In genomic region chr20:44370639-44371218, GRCh38 we compare ENCODE assay signal across 1 cellular context.
TF ChIP-seq lines count a peak whose summit lies in the region.

No MANE protein-coding gene starts in this region.

TF ChIP-seq in HepG2, 621 proteins besides CTCF, POLR2A, EP300 and RAD21 (continued from another document and continues in another):
- TF ChIP-seq, protein P1, sequence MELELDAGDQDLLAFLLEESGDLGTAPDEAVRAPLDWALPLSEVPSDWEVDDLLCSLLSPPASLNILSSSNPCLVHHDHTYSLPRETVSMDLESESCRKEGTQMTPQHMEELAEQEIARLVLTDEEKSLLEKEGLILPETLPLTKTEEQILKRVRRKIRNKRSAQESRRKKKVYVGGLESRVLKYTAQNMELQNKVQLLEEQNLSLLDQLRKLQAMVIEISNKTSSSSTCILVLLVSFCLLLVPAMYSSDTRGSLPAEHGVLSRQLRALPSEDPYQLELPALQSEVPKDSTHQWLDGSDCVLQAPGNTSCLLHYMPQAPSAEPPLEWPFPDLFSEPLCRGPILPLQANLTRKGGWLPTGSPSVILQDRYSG (CRISPR knock-in tag; IDR thresholded peaks at IDR 0.05) = no peak
- peak; percentile 84; the same call in 1 of the 2 replicates for TF ChIP-seq RFXANK (CRISPR knock-in tag; IDR thresholded peaks at IDR 0.05)
- 0 out of 2 replicates have a peak, but pooled peaks have one; percentile 56 for TF ChIP-seq ZNF33B (CRISPR knock-in tag; IDR thresholded peaks at IDR 0.05)
- TF ChIP-seq ZNF317 (CRISPR knock-in tag; IDR thresholded peaks at IDR 0.05) = 0 out of 2 replicates have a peak, but pooled peaks have one; percentile 54
- TF ChIP-seq MEIS1 (CRISPR knock-in tag; IDR thresholded peaks at IDR 0.05; ENCODE audit: borderline replicate concordance) = no peak
- peak; percentile 99 for TF ChIP-seq SKIL (CRISPR knock-in tag; IDR thresholded peaks at IDR 0.05; ENCODE audit: borderline replicate concordance)
- TF ChIP-seq, protein P2, sequence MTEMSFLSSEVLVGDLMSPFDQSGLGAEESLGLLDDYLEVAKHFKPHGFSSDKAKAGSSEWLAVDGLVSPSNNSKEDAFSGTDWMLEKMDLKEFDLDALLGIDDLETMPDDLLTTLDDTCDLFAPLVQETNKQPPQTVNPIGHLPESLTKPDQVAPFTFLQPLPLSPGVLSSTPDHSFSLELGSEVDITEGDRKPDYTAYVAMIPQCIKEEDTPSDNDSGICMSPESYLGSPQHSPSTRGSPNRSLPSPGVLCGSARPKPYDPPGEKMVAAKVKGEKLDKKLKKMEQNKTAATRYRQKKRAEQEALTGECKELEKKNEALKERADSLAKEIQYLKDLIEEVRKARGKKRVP (CRISPR knock-in tag; IDR thresholded peaks at IDR 0.05) = peak in 1 of 2 experiments; percentile 74; a peak in 1 of 4 replicates
- TF ChIP-seq SETDB1 (CRISPR knock-in tag; IDR thresholded peaks at IDR 0.05; ENCODE audit: borderline replicate concordance) = no peak
- TF ChIP-seq ARID2 (CRISPR knock-in tag; IDR thresholded peaks at IDR 0.05; ENCODE audit: borderline replicate concordance) = peak; percentile 78; the same call in 1 of the 2 replicates
- no peak for TF ChIP-seq TCF12 (IDR thresholded peaks at IDR 0.05)
- TF ChIP-seq TCF12 (CRISPR knock-in tag; IDR thresholded peaks at IDR 0.05) = no peak
- TF ChIP-seq ZNF224 (CRISPR knock-in tag; IDR thresholded peaks at IDR 0.05) = peak; percentile 11; the same call in 1 of the 2 replicates
- no peak for TF ChIP-seq ZNF24 (IDR thresholded peaks at IDR 0.05)
- no peak for TF ChIP-seq FOXM1 (CRISPR knock-in tag; IDR thresholded peaks at IDR 0.05)
- no peak for TF ChIP-seq MAZ (IDR thresholded peaks at IDR 0.05; ENCODE audit: borderline replicate concordance, low read depth, low read length)
- TF ChIP-seq MAZ (CRISPR knock-in tag; IDR thresholded peaks at IDR 0.05; ENCODE audit: low read depth) = 0 out of 2 replicates have a peak, but pooled peaks have one; percentile 57
- no peak for TF ChIP-seq SYNCRIP (IDR thresholded peaks at IDR 0.05; ENCODE audit: insufficient read depth, low read depth, low read length)
- TF ChIP-seq MNT (IDR thresholded peaks at IDR 0.05) = no peak; the same call in 1 of the 2 replicates
- TF ChIP-seq ZNF629 (CRISPR knock-in tag; conservative IDR thresholded peaks at IDR 0.05) = peak; percentile 91
- TF ChIP-seq ZNF263 (CRISPR knock-in tag; IDR thresholded peaks at IDR 0.05) = peak; percentile 83
- peak; percentile 95 for TF ChIP-seq ZNF3 (CRISPR knock-in tag; IDR thresholded peaks at IDR 0.05)
- TF ChIP-seq ZBTB37 (CRISPR knock-in tag; IDR thresholded peaks at IDR 0.05) = peak; percentile 92
- TF ChIP-seq, protein P3, sequence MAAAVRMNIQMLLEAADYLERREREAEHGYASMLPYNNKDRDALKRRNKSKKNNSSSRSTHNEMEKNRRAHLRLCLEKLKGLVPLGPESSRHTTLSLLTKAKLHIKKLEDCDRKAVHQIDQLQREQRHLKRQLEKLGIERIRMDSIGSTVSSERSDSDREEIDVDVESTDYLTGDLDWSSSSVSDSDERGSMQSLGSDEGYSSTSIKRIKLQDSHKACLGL (CRISPR knock-in tag; IDR thresholded peaks at IDR 0.05) = no peak
- peak; percentile 39; the same call in 1 of the 2 replicates for TF ChIP-seq HES4 (CRISPR knock-in tag; IDR thresholded peaks at IDR 0.05; ENCODE audit: borderline replicate concordance)
- TF ChIP-seq, protein P4, sequence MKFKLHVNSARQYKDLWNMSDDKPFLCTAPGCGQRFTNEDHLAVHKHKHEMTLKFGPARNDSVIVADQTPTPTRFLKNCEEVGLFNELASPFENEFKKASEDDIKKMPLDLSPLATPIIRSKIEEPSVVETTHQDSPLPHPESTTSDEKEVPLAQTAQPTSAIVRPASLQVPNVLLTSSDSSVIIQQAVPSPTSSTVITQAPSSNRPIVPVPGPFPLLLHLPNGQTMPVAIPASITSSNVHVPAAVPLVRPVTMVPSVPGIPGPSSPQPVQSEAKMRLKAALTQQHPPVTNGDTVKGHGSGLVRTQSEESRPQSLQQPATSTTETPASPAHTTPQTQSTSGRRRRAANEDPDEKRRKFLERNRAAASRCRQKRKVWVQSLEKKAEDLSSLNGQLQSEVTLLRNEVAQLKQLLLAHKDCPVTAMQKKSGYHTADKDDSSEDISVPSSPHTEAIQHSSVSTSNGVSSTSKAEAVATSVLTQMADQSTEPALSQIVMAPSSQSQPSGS (CRISPR knock-in tag; IDR thresholded peaks at IDR 0.05) = peak; percentile 82; the same call in 1 of the 2 replicates
- TF ChIP-seq SALL1 (CRISPR knock-in tag; IDR thresholded peaks at IDR 0.05) = peak; percentile 87
- TF ChIP-seq ZNF772 (CRISPR knock-in tag; IDR thresholded peaks at IDR 0.05) = peak; percentile 85
- peak; percentile 72 for TF ChIP-seq CEBPG (CRISPR knock-in tag; IDR thresholded peaks at IDR 0.05)
- TF ChIP-seq EEA1 (CRISPR knock-in tag; IDR thresholded peaks at IDR 0.05; ENCODE audit: borderline replicate concordance) = no peak; the same call in 1 of the 2 replicates
- no peak for TF ChIP-seq GZF1 (CRISPR knock-in tag; IDR thresholded peaks at IDR 0.05)
- 0 out of 2 replicates have a peak, but pooled peaks have one; percentile 24 for TF ChIP-seq ZNF547 (CRISPR knock-in tag; IDR thresholded peaks at IDR 0.05)
- TF ChIP-seq ZBTB7B (CRISPR knock-in tag; IDR thresholded peaks at IDR 0.05) = peak; percentile 83; the same call in 1 of the 2 replicates
- TF ChIP-seq GATAD1 (CRISPR knock-in tag; IDR thresholded peaks at IDR 0.05) = peak; percentile 76
- TF ChIP-seq REL (CRISPR knock-in tag; conservative IDR thresholded peaks at IDR 0.05) = no peak
- TF ChIP-seq SMAD9 (CRISPR knock-in tag; IDR thresholded peaks at IDR 0.05) = no peak
- TF ChIP-seq ZC3H4 (CRISPR knock-in tag; IDR thresholded peaks at IDR 0.05; ENCODE audit: borderline replicate concordance) = no peak
- TF ChIP-seq YEATS2 (CRISPR knock-in tag; IDR thresholded peaks at IDR 0.05; ENCODE audit: borderline replicate concordance) = peak; percentile 75; the same call in 1 of the 2 replicates
- peak; percentile 63; the same call in 1 of the 2 replicates for TF ChIP-seq HMG20B (CRISPR knock-in tag; conservative IDR thresholded peaks at IDR 0.05)
- TF ChIP-seq, protein P5, sequence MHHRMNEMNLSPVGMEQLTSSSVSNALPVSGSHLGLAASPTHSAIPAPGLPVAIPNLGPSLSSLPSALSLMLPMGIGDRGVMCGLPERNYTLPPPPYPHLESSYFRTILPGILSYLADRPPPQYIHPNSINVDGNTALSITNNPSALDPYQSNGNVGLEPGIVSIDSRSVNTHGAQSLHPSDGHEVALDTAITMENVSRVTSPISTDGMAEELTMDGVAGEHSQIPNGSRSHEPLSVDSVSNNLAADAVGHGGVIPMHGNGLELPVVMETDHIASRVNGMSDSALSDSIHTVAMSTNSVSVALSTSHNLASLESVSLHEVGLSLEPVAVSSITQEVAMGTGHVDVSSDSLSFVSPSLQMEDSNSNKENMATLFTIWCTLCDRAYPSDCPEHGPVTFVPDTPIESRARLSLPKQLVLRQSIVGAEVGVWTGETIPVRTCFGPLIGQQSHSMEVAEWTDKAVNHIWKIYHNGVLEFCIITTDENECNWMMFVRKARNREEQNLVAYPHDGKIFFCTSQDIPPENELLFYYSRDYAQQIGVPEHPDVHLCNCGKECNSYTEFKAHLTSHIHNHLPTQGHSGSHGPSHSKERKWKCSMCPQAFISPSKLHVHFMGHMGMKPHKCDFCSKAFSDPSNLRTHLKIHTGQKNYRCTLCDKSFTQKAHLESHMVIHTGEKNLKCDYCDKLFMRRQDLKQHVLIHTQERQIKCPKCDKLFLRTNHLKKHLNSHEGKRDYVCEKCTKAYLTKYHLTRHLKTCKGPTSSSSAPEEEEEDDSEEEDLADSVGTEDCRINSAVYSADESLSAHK (CRISPR knock-in tag; IDR thresholded peaks at IDR 0.05; ENCODE audit: borderline replicate concordance) = no peak
- TF ChIP-seq E2F5 (CRISPR knock-in tag; conservative IDR thresholded peaks at IDR 0.05) = no peak
- no peak for TF ChIP-seq ZNF678 (CRISPR knock-in tag; IDR thresholded peaks at IDR 0.05)
- TF ChIP-seq KMT2B (CRISPR knock-in tag; IDR thresholded peaks at IDR 0.05) = peak; percentile 88
- peak; percentile 98 for TF ChIP-seq ZBTB42 (CRISPR knock-in tag; IDR thresholded peaks at IDR 0.05)
- TF ChIP-seq ZFX (CRISPR knock-in tag; IDR thresholded peaks at IDR 0.05; ENCODE audit: low read depth) = peak; percentile 98
- TF ChIP-seq, protein P6, sequence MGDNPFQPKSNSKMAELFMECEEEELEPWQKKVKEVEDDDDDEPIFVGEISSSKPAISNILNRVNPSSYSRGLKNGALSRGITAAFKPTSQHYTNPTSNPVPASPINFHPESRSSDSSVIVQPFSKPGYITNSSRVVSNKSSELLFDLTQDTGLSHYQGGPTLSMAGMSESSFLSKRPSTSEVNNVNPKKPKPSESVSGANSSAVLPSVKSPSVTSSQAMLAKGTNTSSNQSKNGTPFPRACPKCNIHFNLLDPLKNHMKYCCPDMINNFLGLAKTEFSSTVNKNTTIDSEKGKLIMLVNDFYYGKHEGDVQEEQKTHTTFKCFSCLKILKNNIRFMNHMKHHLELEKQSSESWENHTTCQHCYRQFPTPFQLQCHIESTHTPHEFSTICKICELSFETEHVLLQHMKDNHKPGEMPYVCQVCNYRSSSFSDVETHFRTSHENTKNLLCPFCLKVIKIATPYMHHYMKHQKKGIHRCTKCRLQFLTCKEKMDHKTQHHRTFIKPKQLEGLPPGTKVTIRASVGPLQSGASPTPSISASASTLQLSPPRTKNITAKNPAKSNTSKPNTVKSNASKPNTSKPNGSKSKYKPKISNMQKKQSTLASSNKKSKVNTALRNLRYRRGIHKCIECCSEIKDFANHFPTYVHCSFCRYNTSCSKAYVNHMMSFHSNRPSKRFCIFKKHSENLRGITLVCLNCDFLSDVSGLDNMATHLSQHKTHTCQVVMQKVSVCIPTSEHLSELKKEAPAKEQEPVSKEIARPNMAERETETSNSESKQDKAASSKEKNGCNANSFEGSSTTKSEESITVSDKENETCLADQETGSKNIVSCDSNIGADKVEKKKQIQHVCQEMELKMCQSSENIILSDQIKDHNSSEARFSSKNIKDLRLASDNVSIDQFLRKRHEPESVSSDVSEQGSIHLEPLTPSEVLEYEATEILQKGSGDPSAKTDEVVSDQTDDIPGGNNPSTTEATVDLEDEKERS (CRISPR knock-in tag; IDR thresholded peaks at IDR 0.05) = 0 out of 2 replicates have a peak, but pooled peaks have one; percentile 71
- TF ChIP-seq ZNF556 (CRISPR knock-in tag; IDR thresholded peaks at IDR 0.05; ENCODE audit: borderline replicate concordance) = peak; percentile 63; the same call in 1 of the 2 replicates
- peak; percentile 93 for TF ChIP-seq ZNF605 (CRISPR knock-in tag; IDR thresholded peaks at IDR 0.05)
- peak; percentile 67; the same call in 1 of the 3 replicates for TF ChIP-seq MXI1 (IDR thresholded peaks at IDR 0.05; ENCODE audit: borderline replicate concordance, low read depth, low read length)
- TF ChIP-seq TBL1XR1 (IDR thresholded peaks at IDR 0.05; ENCODE audit: borderline replicate concordance, low read length, partially characterized antibody) = peak; percentile 86
- no peak for TF ChIP-seq ZNF10 (CRISPR knock-in tag; IDR thresholded peaks at IDR 0.05; ENCODE audit: borderline replicate concordance, low read depth)
- TF ChIP-seq CREB1 (IDR thresholded peaks at IDR 0.05) = no peak
- no peak for TF ChIP-seq CREB1 (CRISPR knock-in tag; IDR thresholded peaks at IDR 0.05)
- TF ChIP-seq ZNF615 (CRISPR knock-in tag; IDR thresholded peaks at IDR 0.05; ENCODE audit: borderline replicate concordance) = no peak
- peak; percentile 75; the same call in 1 of the 2 replicates for TF ChIP-seq ZNF543 (CRISPR knock-in tag; IDR thresholded peaks at IDR 0.05)
- 0 out of 2 replicates have a peak, but pooled peaks have one; percentile 55 for TF ChIP-seq ZKSCAN5 (CRISPR knock-in tag; IDR thresholded peaks at IDR 0.05)
- peak; percentile 99 for TF ChIP-seq TARDBP (CRISPR knock-in tag; IDR thresholded peaks at IDR 0.05)
- TF ChIP-seq ZSCAN22 (CRISPR knock-in tag; IDR thresholded peaks at IDR 0.05) = no peak
- no peak for TF ChIP-seq SRSF1 (optimal IDR thresholded peaks at IDR 0.05; ENCODE audit: low read depth, low read length)
- TF ChIP-seq FOXO1 (CRISPR knock-in tag; IDR thresholded peaks at IDR 0.05) = peak; percentile 89
